8 cellular contexts compared by ENCODE assay signal in the genomic region with DNA sequence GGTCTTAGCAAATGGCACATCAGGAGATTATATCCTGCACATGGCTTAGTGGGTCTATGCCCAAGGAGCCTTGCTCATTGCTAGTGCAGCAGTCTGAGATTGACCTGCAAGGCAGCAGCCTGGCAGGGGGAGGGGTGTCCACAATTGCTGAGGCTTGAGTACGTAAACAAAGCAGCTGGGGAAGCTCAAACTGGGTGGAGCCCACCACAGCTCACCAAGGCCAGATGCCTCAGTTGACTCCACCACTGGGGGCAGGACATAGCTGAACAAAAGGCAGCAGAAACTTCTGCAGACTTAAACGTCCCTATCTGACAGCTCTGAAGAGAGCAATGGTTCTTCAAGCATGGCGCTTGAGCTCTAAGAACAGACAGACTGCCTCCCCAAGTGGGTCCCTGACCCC. TPM values are rescaled to one million over a fixed set of nuclear protein-coding genes. Genes with fewer than 3 reads are reported as not detected.
"Had no signal": no experiment of that assay in that cellular context is flagged by ENCODE, and none has a peak within 500 bp of the region (broad histone marks: within the 10 kb centered on the region; RNA-seq: fewer than 3 reads in every experiment).

No MANE protein-coding gene starts in this region.

RNA-seq across cellular contexts. Expression of a gene that starts 13.6 kb away (rescaled TPM):
- total RNA-seq: M059J, NCI-H460, OCI-LY7, PC-9, Right ventricle myocardium superior, RPMI7951, SJSA1 had no signal
- polyA plus RNA-seq: SK-N-SH had no signal

RNA-seq across cellular contexts. Expression of a gene that starts 53.9 kb away (rescaled TPM):
- total RNA-seq: M059J, NCI-H460, OCI-LY7, PC-9, Right ventricle myocardium superior, RPMI7951, SJSA1 had no signal
- polyA plus RNA-seq: SK-N-SH had no signal
